Comparison of ENCODE assay signal across 8 cellular contexts in the genomic region with DNA sequence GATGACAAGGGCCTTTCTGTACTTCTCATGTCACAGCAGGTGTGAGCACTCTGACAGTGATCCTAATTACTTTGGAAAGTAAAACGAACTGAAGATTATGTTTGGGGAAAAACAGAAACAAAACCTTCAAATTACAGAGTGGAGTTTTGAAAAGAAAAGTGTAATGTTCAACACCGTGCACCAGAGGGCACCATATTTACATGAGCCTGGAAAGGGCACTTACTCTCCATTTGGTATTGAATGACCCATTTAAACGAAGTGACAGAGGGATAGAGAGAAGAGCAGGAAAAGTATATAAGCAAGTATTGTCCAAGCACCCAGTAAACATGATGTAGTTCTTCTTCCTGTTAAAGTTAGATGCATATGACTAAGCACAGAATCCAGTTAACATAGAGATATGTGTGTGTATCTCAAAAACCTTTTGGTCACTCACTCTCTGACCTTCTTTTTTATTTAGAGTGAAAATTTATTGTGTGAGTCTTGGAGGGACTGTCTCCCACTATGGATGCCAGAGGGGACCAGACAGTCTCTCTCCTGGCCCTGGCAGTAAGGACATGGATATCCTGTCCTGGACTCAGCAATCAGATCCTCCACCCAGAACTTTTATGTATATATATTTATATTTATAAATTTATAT. TPM values are rescaled to one million over a fixed set of nuclear protein-coding genes. Genes with fewer than 3 reads are reported as not detected.
DNase-seq lines count a peak whose midpoint lies in the region; ATAC-seq and TF ChIP-seq lines count a peak whose summit lies in the region.

No MANE protein-coding gene starts in this region.

- no peak overlapping the region for H3K27ac ChIP-seq in gastrocnemius medialis

- no peaks in the 10 kb centered on the region for H3K4me1 ChIP-seq in gastrocnemius medialis

- peak; percentile 48 for ATAC-seq in HG02852 (IDR thresholded peaks at IDR 0.05; ENCODE audit: unreplicated experiment)
- peak in 1 of 2 donors; percentile 55 for ATAC-seq in gastrocnemius medialis
- ATAC-seq in HG02763 (IDR thresholded peaks at IDR 0.05; ENCODE audit: unreplicated experiment) = no peak

- peak; percentile 18 to 34 for DNase-seq in stimulated activated CD4-positive, alpha-beta T cell treated with anti-CD3 and anti-CD28 coated beads, Interleukin-2, amount 100 ng/mL, for 24 hours
- no peak for DNase-seq in stimulated activated CD4-positive, alpha-beta T cell treated with anti-CD3 and anti-CD28 coated beads, Interleukin-12 subunit alpha, Interleukin-12 subunit beta, amount 100 ng/mL, for 4 hours
- DNase-seq in NCI-H2196 treated with DMSO at 0.1 percent for 48 hours (lab: John Stamatoyannopoulos, UW; ENCODE audit: unreplicated experiment) (peak; percentile 35), glomerular endothelial cell (ENCODE audit: extremely low read depth, low read depth, low spot score) (peak; percentile 20), gastrocnemius medialis (no peak)
- peak; percentile 33 for DNase-seq in activated CD4-positive, alpha-beta T cell treated with anti-CD3 and anti-CD28 coated beads for 48 hours

- no peaks in the 10 kb centered on the region for H3K9me3 ChIP-seq in gastrocnemius medialis

- TF ChIP-seq CTCF in gastrocnemius medialis (IDR thresholded peaks at IDR 0.05 in 4 of 5, conservative IDR thresholded peaks at IDR 0.05 in 1 of 5) = peak in 4 of 5 experiments; percentile 25 to 63 (median 56)

- H3K27me3 ChIP-seq in gastrocnemius medialis = no peaks in the 10 kb centered on the region

- no peak overlapping the region for H3K4me3 ChIP-seq in gastrocnemius medialis

- TF ChIP-seq POLR2A in gastrocnemius medialis (IDR thresholded peaks at IDR 0.05) = no peak

- intact Hi-C loops in gastrocnemius medialis (cut with DNase I; ENCODE audit: low total_unique reads) = loop anchor here (5.0 kb wide), 2 partner anchors 336 to 359 kb away; no protein-coding TSS in a partner anchor

- H3K36me3 ChIP-seq in gastrocnemius medialis = no peaks in the 10 kb centered on the region

- in situ Hi-C loops in gastrocnemius medialis (cut with MboI; ENCODE audit: low sequenced_read_pairs in 4 of 4) = loop anchor here (10.0 to 25.0 kb wide), 3 partner anchors 316 to 341 kb away; a partner anchor contains a TSS

RNA-seq across cellular contexts. Expression of a gene that starts 3.8 kb away (rescaled TPM):
- not detected in 2 replicates for total RNA-seq in glomerular endothelial cell
- total RNA-seq in gastrocnemius medialis = not detected

RNA-seq across cellular contexts. Expression of a gene that starts 45.7 kb away (rescaled TPM):
- not detected in 2 replicates for total RNA-seq in glomerular endothelial cell
- total RNA-seq in gastrocnemius medialis = not detected

RNA-seq across cellular contexts. Expression of a gene that starts 54.6 kb away (rescaled TPM):
- total RNA-seq in glomerular endothelial cell (107 and 129 TPM in 2 replicates), gastrocnemius medialis (over 10,000 TPM in 2 of 4 donors, 1,000 to 10,000 TPM in 2; 4,746 to 22,010 (median 11,052) TPM)

Comparison
In these comparisons a context has a peak if more than half of its experiments do, and no peak if none do; other contexts are left out.
1. DNase-seq: peak in stimulated activated CD4-positive, alpha-beta T cell treated with anti-CD3 and anti-CD28 coated beads, Interleukin-2, amount 100 ng/mL, for 24 hours (2 of 2), NCI-H2196 treated with DMSO at 0.1 percent for 48 hours (single experiment), activated CD4-positive, alpha-beta T cell treated with anti-CD3 and anti-CD28 coated beads for 48 hours (single experiment) and glomerular endothelial cell (single experiment); none in stimulated activated CD4-positive, alpha-beta T cell treated with anti-CD3 and anti-CD28 coated beads, Interleukin-12 subunit alpha, Interleukin-12 subunit beta, amount 100 ng/mL, for 4 hours (single experiment) and gastrocnemius medialis (0 of 2).
2. RNA of a gene that starts 54.6 kb away (total RNA-seq): 4,746 to 22,010 TPM in gastrocnemius medialis; 107 to 129 TPM in glomerular endothelial cell; every median in the first group is over 10 times any median in the second.